ENCODE assay signal across 9 cellular contexts in genomic region chr6:3337521-3338350, GRCh38.
DNase-seq lines count a peak whose midpoint lies in the region; ATAC-seq and TF ChIP-seq lines count a peak whose summit lies in the region.
"Had no signal": no experiment of that assay in that cellular context is flagged by ENCODE, and none has a peak within 500 bp of the region (broad histone marks: within the 10 kb centered on the region; RNA-seq: fewer than 3 reads in every experiment).

No MANE protein-coding gene starts in this region.

- H3K4me3 ChIP-seq in CD4-positive, alpha-beta memory T cell (ENCODE audit: low read length in 2 of 2) = no peak overlapping the region
- no peak overlapping the region for H3K4me3 ChIP-seq in lower lobe of right lung

- CTCF ChIA-PET in CD4-positive, alpha-beta memory T cell (lab: Charles Lee; ENCODE audit: partially characterized antibody) = interaction anchor here (1.1 to 1.7 kb wide), 3 partner anchors 58 to 173 kb away, joined by 3 to 6 read pairs (median 4); no protein-coding TSS in a partner anchor
- CTCF ChIA-PET in activated B cell treated with CpG ODN at 0.5 μM for 24 hours (lab: Charles Lee) = no interaction called here

- POLR2A ChIA-PET in CD4-positive, alpha-beta memory T cell (lab: Charles Lee; ENCODE audit: partially characterized antibody) = no interaction called here
- POLR2A ChIA-PET in activated B cell treated with CpG ODN at 0.5 μM for 24 hours (lab: Charles Lee) = no interaction called here

- no peaks in the 10 kb centered on the region for H3K27me3 ChIP-seq in CD4-positive, alpha-beta memory T cell (ENCODE audit: insufficient read depth, low read length)
- no peaks in the 10 kb centered on the region for H3K27me3 ChIP-seq in lower lobe of right lung (ENCODE audit: low read depth)

- peak overlapping the region in 1 of 7 donors; percentile 19 for H3K27ac Mint-ChIP-seq in CD4-positive, alpha-beta memory T cell
- no peak overlapping the region for H3K27ac Mint-ChIP-seq in activated B cell treated with CpG ODN at 0.5 μM for 24 hours
- H3K27ac Mint-ChIP-seq in activated T-cell treated with anti-CD3 and anti-CD28 coated beads, Interleukin-2, amount 50 U/mL, for 24 hours = no peak overlapping the region

- H3K27ac ChIP-seq in CD4-positive, alpha-beta memory T cell (ENCODE audit: low read depth, low read length) = no peak overlapping the region
- H3K27ac ChIP-seq in lower lobe of right lung = peak overlapping the region; percentile 31

- ATAC-seq in HG02798 (IDR thresholded peaks at IDR 0.05; ENCODE audit: poor library complexity, unreplicated experiment) (peak; percentile 36), activated B cell treated with CpG ODN at 0.5 μM for 24 hours (ENCODE audit: low read depth) (peak; percentile 37), lower lobe of right lung (peak; percentile 43 to 55), HG03565 (IDR thresholded peaks at IDR 0.05; ENCODE audit: unreplicated experiment) (no peak)

- peak overlapping the region in 5 of 8 donors; percentile 21 to 46 (median 36) for H3K4me3 Mint-ChIP-seq in CD4-positive, alpha-beta memory T cell
- H3K4me3 Mint-ChIP-seq in activated B cell treated with CpG ODN at 0.5 μM for 24 hours = peak overlapping the region; percentile 5
- H3K4me3 Mint-ChIP-seq in activated T-cell treated with anti-CD3 and anti-CD28 coated beads, Interleukin-2, amount 50 U/mL, for 24 hours = no peak overlapping the region

- H3K36me3 ChIP-seq in CD4-positive, alpha-beta memory T cell (ENCODE audit: insufficient read depth, low read length) = no peaks in the 10 kb centered on the region
- no peaks in the 10 kb centered on the region for H3K36me3 ChIP-seq in lower lobe of right lung

- peaks cover 7 to 15% (median 8%) of the 10 kb centered on the region in 4 donors for H3K4me1 Mint-ChIP-seq in CD4-positive, alpha-beta memory T cell
- H3K4me1 Mint-ChIP-seq in activated B cell treated with CpG ODN at 0.5 μM for 24 hours = peaks cover 12% of the 10 kb centered on the region
- peaks cover 12% of the 10 kb centered on the region for H3K4me1 Mint-ChIP-seq in activated T-cell treated with anti-CD3 and anti-CD28 coated beads, Interleukin-2, amount 50 U/mL, for 24 hours (ENCODE audit: low read depth)

- H3K36me3 Mint-ChIP-seq in CD4-positive, alpha-beta memory T cell = no peaks in the 10 kb centered on the region
- no peaks in the 10 kb centered on the region for H3K36me3 Mint-ChIP-seq in activated B cell treated with CpG ODN at 0.5 μM for 24 hours (ENCODE audit: low read depth)
- no peaks in the 10 kb centered on the region for H3K36me3 Mint-ChIP-seq in activated T-cell treated with anti-CD3 and anti-CD28 coated beads, Interleukin-2, amount 50 U/mL, for 24 hours (ENCODE audit: low read depth)

- no peaks in the 10 kb centered on the region for H3K27me3 Mint-ChIP-seq in CD4-positive, alpha-beta memory T cell
- peaks cover 17% of the 10 kb centered on the region for H3K27me3 Mint-ChIP-seq in activated B cell treated with CpG ODN at 0.5 μM for 24 hours
- peaks cover 2% of the 10 kb centered on the region for H3K27me3 Mint-ChIP-seq in activated T-cell treated with anti-CD3 and anti-CD28 coated beads, Interleukin-2, amount 50 U/mL, for 24 hours

- intact Hi-C loops in CD4-positive, alpha-beta memory T cell (cut with micrococcal nuclease) = no loop called here
- intact Hi-C loops in activated B cell treated with CpG ODN at 0.5 μM for 24 hours (cut with micrococcal nuclease) = no loop called here
- intact Hi-C loops in lower lobe of right lung (cut with DNase I) = no loop called here

- peaks cover 11% of the 10 kb centered on the region for H3K4me1 ChIP-seq in CD4-positive, alpha-beta memory T cell (ENCODE audit: insufficient read depth, low read length)
- H3K4me1 ChIP-seq in lower lobe of right lung = peaks cover 30% of the 10 kb centered on the region

- H3K9me3 ChIP-seq in CD4-positive, alpha-beta memory T cell (ENCODE audit: control insufficient read depth in 1 of 2, low read length in 2 of 2) = no peaks in the 10 kb centered on the region
- no peaks in the 10 kb centered on the region for H3K9me3 ChIP-seq in lower lobe of right lung

- DNase-seq in CD4-positive, alpha-beta memory T cell = no peak
- no peak for DNase-seq in activated B cell treated with CpG ODN at 0.5 μM for 24 hours
- DNase-seq in lower lobe of right lung = no peak
- no peak for DNase-seq in inferior parietal cortex (ENCODE audit: extremely low spot score)
- no peak for DNase-seq in ureter (ENCODE audit: low spot score)
- DNase-seq in activated T-cell treated with anti-CD3 and anti-CD28 coated beads, Interleukin-2, amount 50 U/mL, for 24 hours = no peak
- DNase-seq: kidney had no signal

- TF ChIP-seq CTCF in activated B cell treated with CpG ODN at 0.5 μM for 24 hours (IDR thresholded peaks at IDR 0.05) (no peak), lower lobe of right lung (IDR thresholded peaks at IDR 0.05) (peak; percentile 10)

- no peaks in the 10 kb centered on the region for H3K9me3 Mint-ChIP-seq in CD4-positive, alpha-beta memory T cell
- no peaks in the 10 kb centered on the region for H3K9me3 Mint-ChIP-seq in activated B cell treated with CpG ODN at 0.5 μM for 24 hours
- H3K9me3 Mint-ChIP-seq in activated T-cell treated with anti-CD3 and anti-CD28 coated beads, Interleukin-2, amount 50 U/mL, for 24 hours = no peaks in the 10 kb centered on the region
